In genomic region chr2:85861650-85862049, GRCh38 we compare ENCODE assay signal across 18 cellular contexts. TPM values are rescaled to one million over a fixed set of nuclear protein-coding genes. Genes with fewer than 3 reads are reported as not detected.
DNase-seq lines count a peak whose midpoint lies in the region; ATAC-seq, FAIRE-seq and TF ChIP-seq lines count a peak whose summit lies in the region.
"Had no signal": no experiment of that assay in that cellular context is flagged by ENCODE, and none has a peak within 500 bp of the region (broad histone marks: within the 10 kb centered on the region; RNA-seq: fewer than 3 reads in every experiment).

No MANE protein-coding gene starts in this region.

- TF ChIP-seq POLR2A in GM18505 (IDR thresholded peaks at IDR 0.05; ENCODE audit: borderline replicate concordance, extremely low read depth, insufficient read depth, insufficient read length) = no peak

- H3K4me3 Mint-ChIP-seq in CD4-positive, CD25-positive, alpha-beta regulatory T cell = peak overlapping the region; percentile 45 to 72 (median 66)
- peak overlapping the region; percentile 72 for H3K4me3 Mint-ChIP-seq in activated T-helper 17 cell treated with anti-CD3 and anti-CD28 coated beads, Interleukin-2, amount 50 U/mL, for 72 hours
- H3K4me3 Mint-ChIP-seq in naive B cell = peak overlapping the region in 7 of 8 donors; percentile 7 to 60 (median 35)
- H3K4me3 Mint-ChIP-seq: nephron progenitor cell had no signal

- H3K27me3 ChIP-seq in CD4-positive, CD25-positive, alpha-beta regulatory T cell (ENCODE audit: control insufficient read depth, insufficient read depth, low read length) = no peaks in the 10 kb centered on the region
- H3K27me3 ChIP-seq: foreskin keratinocyte had no signal

- peak overlapping the region; percentile 73 for H3K4me3 ChIP-seq in CD4-positive, CD25-positive, alpha-beta regulatory T cell (ENCODE audit: low read depth, low read length)
- H3K4me3 ChIP-seq: lower lobe of right lung had no signal

- H3K9me3 Mint-ChIP-seq in CD4-positive, CD25-positive, alpha-beta regulatory T cell = peaks cover 0 to 1% (median 0%) of the 10 kb centered on the region in 7 donors
- no peaks in the 10 kb centered on the region for H3K9me3 Mint-ChIP-seq in activated T-helper 17 cell treated with anti-CD3 and anti-CD28 coated beads, Interleukin-2, amount 50 U/mL, for 72 hours
- H3K9me3 Mint-ChIP-seq in naive B cell = peaks cover 0 to 2% (median 0%) of the 10 kb centered on the region in 7 donors
- H3K9me3 Mint-ChIP-seq: nephron progenitor cell had no signal

- FAIRE-seq in GM19239 (lab: Jason Lieb, UNC) (peak; percentile 65), D721Med (lab: Jason Lieb, UNC) (no peak)

- peak in 1 of 3 donors; percentile 21 for DNase-seq in CD4-positive, CD25-positive, alpha-beta regulatory T cell
- DNase-seq in GM19239 (ENCODE audit: insufficient read length, low spot score) (no peak), naive B cell (no peak), D721Med (ENCODE audit: insufficient read length, low spot score) (no peak), SK-N-DZ (ENCODE audit: low spot score) (no peak)
- DNase-seq: amniotic stem cell; central memory CD4-positive, alpha-beta T cell; DMS79; foreskin keratinocyte; lower lobe of right lung; NCI-H146; NCI-H446 treated with DMSO at 0.1 percent for 48 hours; nephron progenitor cell; substantia nigra had no signal

- H3K36me3 ChIP-seq in CD4-positive, CD25-positive, alpha-beta regulatory T cell (ENCODE audit: control insufficient read depth, insufficient read depth, low read length) = peaks cover 17% of the 10 kb centered on the region

- peak overlapping the region; percentile 77 for H3K27ac ChIP-seq in CD4-positive, CD25-positive, alpha-beta regulatory T cell (ENCODE audit: insufficient read depth, low read length, poor library complexity, severe bottlenecking)
- H3K27ac ChIP-seq: foreskin keratinocyte, lower lobe of right lung had no signal

- no peak for ATAC-seq in CD4-positive, CD25-positive, alpha-beta regulatory T cell (ENCODE audit: low read depth in 2 of 2)
- ATAC-seq in activated T-helper 17 cell treated with anti-CD3 and anti-CD28 coated beads, Interleukin-2, amount 50 U/mL, for 72 hours (replicated peaks) = peak; percentile 44
- ATAC-seq in naive B cell (ENCODE audit: low read depth in 2 of 2) = no peak
- no peak for ATAC-seq in GM18505 (IDR thresholded peaks at IDR 0.05; ENCODE audit: unreplicated experiment)
- no peak for ATAC-seq in GM21717 (IDR thresholded peaks at IDR 0.05; ENCODE audit: unreplicated experiment)
- ATAC-seq: foreskin keratinocyte, lower lobe of right lung, SK-N-SH treated with all-trans-retinoic acid at 6 μM for 48 hours had no signal

- peaks cover 17% of the 10 kb centered on the region for H3K4me1 ChIP-seq in CD4-positive, CD25-positive, alpha-beta regulatory T cell (ENCODE audit: control insufficient read depth, insufficient read depth, low read length, poor library complexity, severe bottlenecking)
- H3K4me1 ChIP-seq: foreskin keratinocyte had no signal

- H3K27ac Mint-ChIP-seq in CD4-positive, CD25-positive, alpha-beta regulatory T cell = peak overlapping the region; percentile 81 to 94 (median 87)
- peak overlapping the region; percentile 92 for H3K27ac Mint-ChIP-seq in activated T-helper 17 cell treated with anti-CD3 and anti-CD28 coated beads, Interleukin-2, amount 50 U/mL, for 72 hours
- H3K27ac Mint-ChIP-seq in naive B cell = peak overlapping the region; percentile 86 to 97 (median 91)

- H3K27me3 Mint-ChIP-seq in CD4-positive, CD25-positive, alpha-beta regulatory T cell = no peaks in the 10 kb centered on the region
- no peaks in the 10 kb centered on the region for H3K27me3 Mint-ChIP-seq in activated T-helper 17 cell treated with anti-CD3 and anti-CD28 coated beads, Interleukin-2, amount 50 U/mL, for 72 hours
- no peaks in the 10 kb centered on the region for H3K27me3 Mint-ChIP-seq in naive B cell

- no peak for TF ChIP-seq CTCF in D721Med (IDR thresholded peaks at IDR 0.05; ENCODE audit: insufficient read depth, missing control alignments)

- peaks cover 34 to 68% (median 46%) of the 10 kb centered on the region in 4 donors for H3K4me1 Mint-ChIP-seq in CD4-positive, CD25-positive, alpha-beta regulatory T cell
- H3K4me1 Mint-ChIP-seq in activated T-helper 17 cell treated with anti-CD3 and anti-CD28 coated beads, Interleukin-2, amount 50 U/mL, for 72 hours = peaks cover 35% of the 10 kb centered on the region
- peaks cover 34 to 55% (median 39%) of the 10 kb centered on the region in 3 donors for H3K4me1 Mint-ChIP-seq in naive B cell
- H3K4me1 Mint-ChIP-seq: nephron progenitor cell had no signal

- H3K9me3 ChIP-seq in CD4-positive, CD25-positive, alpha-beta regulatory T cell (ENCODE audit: control insufficient read depth in 2 of 2, low read length in 2 of 2) = no peaks in the 10 kb centered on the region
- H3K9me3 ChIP-seq: lower lobe of right lung had no signal

- peaks cover 23% of the 10 kb centered on the region for H3K36me3 Mint-ChIP-seq in CD4-positive, CD25-positive, alpha-beta regulatory T cell
- H3K36me3 Mint-ChIP-seq in activated T-helper 17 cell treated with anti-CD3 and anti-CD28 coated beads, Interleukin-2, amount 50 U/mL, for 72 hours (ENCODE audit: low read depth) = peaks cover 11% of the 10 kb centered on the region
- peaks cover 17 to 18% of the 10 kb centered on the region in 2 donors for H3K36me3 Mint-ChIP-seq in naive B cell

RNA-seq across cellular contexts. Expression of gene ST3GAL5, which starts 27.1 kb away (rescaled TPM):
- total RNA-seq in CD4-positive, CD25-positive, alpha-beta regulatory T cell = 25.8 TPM
- 10 to 100 TPM; 11.3 to 15.1 (median 13.5) TPM for polyA plus RNA-seq in CD4-positive, CD25-positive, alpha-beta regulatory T cell
- 10 to 100 TPM in 1 of 2 donors, 1 to 10 TPM in 1; 7.6 to 13.7 TPM for total RNA-seq in activated T-helper 17 cell treated with anti-CD3 and anti-CD28 coated beads, Interleukin-2, amount 50 U/mL, for 72 hours
- polyA plus RNA-seq in naive B cell (ENCODE audit: low read depth in 6 of 6) = 10 to 100 TPM; 16.7 to 29.0 (median 20.9) TPM
- polyA plus RNA-seq in SK-N-DZ (2014; cell fraction: cytosol; rRNA removed) = 8.6 and 10.6 TPM in 2 replicates
- 4.1 and 8.4 TPM in 2 replicates for polyA plus RNA-seq in SK-N-DZ (2014; cell fraction: nucleus; rRNA removed)
